In the genomic region with DNA sequence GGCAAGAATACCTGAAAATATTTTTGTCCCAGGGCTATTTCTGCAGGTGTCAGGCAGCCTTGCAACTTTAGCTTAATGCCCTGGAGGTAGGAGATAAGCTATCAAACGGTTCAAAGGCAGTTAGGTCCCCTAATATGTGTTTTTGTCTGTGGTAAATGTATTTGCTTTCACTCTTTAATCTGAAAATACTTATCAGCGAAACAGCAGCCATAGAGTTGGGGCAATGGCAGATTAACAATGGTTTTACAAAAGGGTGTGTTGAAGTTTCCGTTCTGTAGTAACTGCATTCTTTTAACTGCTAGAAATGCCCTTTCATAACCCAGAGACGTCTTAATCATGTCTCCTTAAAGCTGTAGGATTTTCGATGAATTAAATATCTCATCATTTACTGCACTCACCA, we compare ENCODE assay signal across 12 cellular contexts.
A peak's percentile ranks its signal among the peaks of the same experiment; 100 is the strongest.
DNase-seq lines count a peak whose midpoint lies in the region; ATAC-seq, FAIRE-seq and TF ChIP-seq lines count a peak whose summit lies in the region.
"Had no signal": no experiment of that assay in that cellular context is flagged by ENCODE, and none has a peak within 500 bp of the region (broad histone marks: within the 10 kb centered on the region; RNA-seq: fewer than 3 reads in every experiment).

No MANE protein-coding gene starts in this region.

- H3K27ac ChIP-seq in HEK293 (ENCODE audit: extremely low read depth, low read depth, low read length): no peak overlapping the region
- peak overlapping the region; percentile 8 for H3K27ac ChIP-seq in SJSA1
- H3K27ac ChIP-seq in gastrocnemius medialis: peak overlapping the region; percentile 61 to 70 (median 62)

- POLR2A ChIA-PET in HEK293 (lab: Yijun Ruan, JAX): no interaction called here

- CTCF ChIA-PET in HEK293 (lab: Yijun Ruan, JAX): no interaction called here

- H3K4me3 Mint-ChIP-seq in effector memory CD8-positive, alpha-beta T cell: peak overlapping the region; percentile 56 to 70

- peaks cover 6% of the 10 kb centered on the region for H3K4me1 ChIP-seq in HEK293 (ENCODE audit: control insufficient read depth, insufficient read depth, low read length)
- peaks cover 22% of the 10 kb centered on the region for H3K4me1 ChIP-seq in SJSA1 (replicated peaks)
- peaks cover 9 to 25% of the 10 kb centered on the region in 2 donors for H3K4me1 ChIP-seq in gastrocnemius medialis

- no peaks in the 10 kb centered on the region for H3K9me3 Mint-ChIP-seq in effector memory CD8-positive, alpha-beta T cell

- peak overlapping the region; percentile 80 to 83 for H3K27ac Mint-ChIP-seq in effector memory CD8-positive, alpha-beta T cell

- no peak for FAIRE-seq in GM12891 (lab: Jason Lieb, UNC)

- H3K36me3 Mint-ChIP-seq in effector memory CD8-positive, alpha-beta T cell (ENCODE audit: insufficient read depth): peaks cover 3% of the 10 kb centered on the region

- no peaks in the 10 kb centered on the region for H3K27me3 ChIP-seq in SJSA1 (replicated peaks)
- H3K27me3 ChIP-seq in gastrocnemius medialis: no peaks in the 10 kb centered on the region

- no peaks in the 10 kb centered on the region for H3K27me3 Mint-ChIP-seq in effector memory CD8-positive, alpha-beta T cell

- H3K4me3 ChIP-seq in HEK293 (ENCODE audit: low read depth, low read length) (no peak overlapping the region), SJSA1 (0 out of 2 replicates have a peak overlapping the region, but pooled peaks have one; percentile 1), gastrocnemius medialis (peak overlapping the region in 2 of 4 donors; percentile 5 to 27)

- H3K9me3 ChIP-seq in HEK293 (ENCODE audit: control insufficient read depth, insufficient read depth, low read depth, low read length) (no peaks in the 10 kb centered on the region), SJSA1 (replicated peaks) (no peaks in the 10 kb centered on the region), gastrocnemius medialis (no peaks in the 10 kb centered on the region)

- in situ Hi-C loops in gastrocnemius medialis (cut with MboI; ENCODE audit: low sequenced_read_pairs in 4 of 4): loop anchor here in 2 of 4 donors (25.0 kb wide), 2 partner anchors 261 to 589 kb away; a partner anchor contains a TSS

- no peak for TF ChIP-seq CTCF in HEK293 (tag by site-specific recombination; IDR thresholded peaks at IDR 0.05)
- TF ChIP-seq CTCF in gastrocnemius medialis (IDR thresholded peaks at IDR 0.05 in 4 of 5, conservative IDR thresholded peaks at IDR 0.05 in 1 of 5): no peak

- intact Hi-C loops in gastrocnemius medialis (cut with DNase I; ENCODE audit: low total_unique reads): loop anchor here (10.0 kb wide), 1 partner anchor 373 kb away; no protein-coding TSS in a partner anchor

- no peak for ATAC-seq in effector memory CD8-positive, alpha-beta T cell (replicated peaks)
- ATAC-seq in gastrocnemius medialis (no peak), GM21786 (IDR thresholded peaks at IDR 0.05; ENCODE audit: unreplicated experiment) (no peak)

- H3K36me3 ChIP-seq in HEK293 (ENCODE audit: control insufficient read depth in 2 of 2, insufficient read depth in 1 of 2, low read length in 2 of 2) (no peaks in the 10 kb centered on the region), SJSA1 (no peaks in the 10 kb centered on the region), gastrocnemius medialis (no peaks in the 10 kb centered on the region)

- peaks cover 13 to 25% of the 10 kb centered on the region in 2 donors for H3K4me1 Mint-ChIP-seq in effector memory CD8-positive, alpha-beta T cell (ENCODE audit: low read depth in 2 of 2)

- DNase-seq in SJSA1 (ENCODE audit: low read depth in 1 of 2, low spot score in 2 of 2): peak in 1 of 2 experiments; percentile 32
- DNase-seq in effector memory CD8-positive, alpha-beta T cell: no peak
- no peak for DNase-seq in gastrocnemius medialis
- no peak for DNase-seq in GM12891 (ENCODE audit: insufficient read length, low spot score)
- no peak for DNase-seq in nucleus accumbens (lab: John Stamatoyannopoulos, UW)
- DNase-seq: anterior cingulate cortex, hippocampal formation, NCI-H2029, occipital lobe, T1000 had no signal

- TF ChIP-seq POLR2A in gastrocnemius medialis (IDR thresholded peaks at IDR 0.05) (no peak), GM12891 (IDR thresholded peaks at IDR 0.05; ENCODE audit: low read depth, low read length) (no peak)

TF ChIP-seq in HEK293, 187 proteins besides CTCF, POLR2A, EP300 and RAD21:
- TF ChIP-seq TCF7L2 (IDR thresholded peaks at IDR 0.05; ENCODE audit: borderline replicate concordance, low read depth, low read length) (peak; percentile 65), ZNF366 (tag by site-specific recombination; conservative IDR thresholded peaks at IDR 0.05) (no peak)

TF ChIP-seq in GM12891, 5 proteins besides CTCF, POLR2A, EP300 and RAD21:
- TF ChIP-seq PAX5 (IDR thresholded peaks at IDR 0.05; ENCODE audit: insufficient read depth, low read length, severe bottlenecking) (no peak), POU2F2 (IDR thresholded peaks at IDR 0.05; ENCODE audit: low read depth, low read length) (no peak), SPI1 (IDR thresholded peaks at IDR 0.05; ENCODE audit: low read depth, low read length) (no peak), TAF1 (IDR thresholded peaks at IDR 0.05; ENCODE audit: low read depth, low read length) (no peak), POLR2AphosphoS5 (IDR thresholded peaks at IDR 0.05; ENCODE audit: low read depth, low read length) (no peak)
